ENCODE assay signal across 11 cellular contexts in the genomic region with DNA sequence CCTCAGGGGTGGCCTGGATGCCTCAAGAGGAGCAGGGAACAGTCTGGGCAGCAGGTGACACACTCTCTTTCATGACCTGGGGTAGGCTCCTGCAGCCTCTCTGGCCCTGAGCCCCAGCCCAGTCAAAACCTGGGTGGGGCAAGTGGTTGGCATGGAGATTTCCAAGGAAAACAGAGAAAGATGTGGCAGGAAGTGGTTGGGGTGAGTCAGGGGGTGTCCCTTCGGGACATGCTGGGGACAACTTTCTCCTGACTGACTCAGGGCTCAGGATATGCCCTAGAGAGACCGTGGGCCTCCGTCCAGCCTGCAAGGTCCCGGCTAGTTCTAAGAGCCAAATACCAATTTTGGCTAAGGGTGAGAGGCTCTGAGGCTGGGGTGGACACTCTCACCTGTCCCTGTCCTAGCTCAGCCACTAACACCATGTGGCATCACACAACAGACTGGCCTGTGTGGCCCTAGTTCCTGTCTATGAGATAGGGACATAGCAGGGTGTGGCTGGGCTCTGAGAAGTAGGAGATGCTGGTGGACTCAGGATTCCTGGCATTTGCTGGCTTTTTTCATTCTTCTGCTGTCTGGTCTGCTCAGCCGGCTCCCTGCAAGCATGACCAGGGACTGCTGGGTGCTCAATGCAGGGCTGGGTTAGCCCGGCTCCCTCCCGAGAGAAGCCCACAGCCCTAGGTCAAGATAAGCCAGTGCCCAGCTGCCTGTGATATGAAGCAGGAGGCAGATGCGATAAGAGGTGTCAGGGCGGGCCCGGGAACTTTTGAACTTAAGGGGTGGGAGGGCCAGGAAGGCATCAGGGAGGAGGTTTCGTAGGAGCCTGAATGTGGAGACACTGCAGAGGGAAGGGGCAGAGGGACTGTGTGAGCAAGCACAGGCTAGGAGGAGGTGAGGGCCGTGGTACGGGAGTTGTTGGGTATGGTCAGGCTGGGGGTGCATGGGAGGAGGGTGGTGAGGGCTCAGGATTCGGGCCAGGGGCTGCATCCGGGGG. TPM values are rescaled to one million over a fixed set of nuclear protein-coding genes. Genes with fewer than 3 reads are reported as not detected.
DNase-seq lines count a peak whose midpoint lies in the region; ATAC-seq, FAIRE-seq and TF ChIP-seq lines count a peak whose summit lies in the region.
"Had no signal": no experiment of that assay in that cellular context is flagged by ENCODE, and none has a peak within 500 bp of the region (broad histone marks: within the 10 kb centered on the region; RNA-seq: fewer than 3 reads in every experiment).

No MANE protein-coding gene starts in this region.

- POLR2A ChIA-PET in endothelial cell of umbilical vein (lab: Charles Lee) = no interaction called here
- POLR2A ChIA-PET in naive thymus-derived CD4-positive, alpha-beta T cell (lab: Charles Lee) = no interaction called here

- H2AFZ ChIP-seq in endothelial cell of umbilical vein (ENCODE audit: low read depth, low read length) = no peak overlapping the region

- no peaks in the 10 kb centered on the region for H3K36me3 ChIP-seq in BLaER1 treated with 17β-estradiol and CSF1 and Interleukin-3, amounts not matched to agents 10 nM and 100 nM
- no peaks in the 10 kb centered on the region for H3K36me3 ChIP-seq in endothelial cell of umbilical vein (ENCODE audit: control insufficient read depth in 2 of 2, extremely low read depth in 1 of 2, insufficient read depth in 2 of 2, low read length in 2 of 2)
- no peaks in the 10 kb centered on the region for H3K36me3 ChIP-seq in naive thymus-derived CD4-positive, alpha-beta T cell (ENCODE audit: control insufficient read depth in 2 of 3, insufficient read depth in 3 of 3, low read length in 3 of 3)
- H3K36me3 ChIP-seq: prostate gland had no signal

- peak; percentile 24 for FAIRE-seq in endothelial cell of umbilical vein (lab: Jason Lieb, UNC)

- no peak overlapping the region for H3K27ac Mint-ChIP-seq in naive thymus-derived CD4-positive, alpha-beta T cell
- H3K27ac Mint-ChIP-seq in immature natural killer cell = no peak overlapping the region

- H4K20me1 ChIP-seq in BLaER1 treated with 17β-estradiol and CSF1 and Interleukin-3, amounts not matched to agents 10 nM and 100 nM = peaks cover 0 to 23% (median 0%) of the 10 kb centered on the region in 11 experiments; a peak in 3 of 22 replicates
- no peaks in the 10 kb centered on the region for H4K20me1 ChIP-seq in endothelial cell of umbilical vein (replicated peaks; ENCODE audit: control insufficient read depth, extremely low read depth, insufficient read depth, low read length)

- dilution Hi-C loops in endothelial cell of umbilical vein (cut with MboI; ENCODE audit: extremely low pct_ligation_motif_present, low sequenced_read_pairs) = no loop called here

- peak; percentile 22 for DNase-seq in NCI-H460 (ENCODE audit: extremely low read depth, low read depth)
- no peak for DNase-seq in endothelial cell of umbilical vein (ENCODE audit: low read depth, low spot score)
- no peak for DNase-seq in naive thymus-derived CD4-positive, alpha-beta T cell
- no peak for DNase-seq in DMS153 (lab: John Stamatoyannopoulos, UW)
- no peak for DNase-seq in immature natural killer cell
- DNase-seq: cerebellar nuclear complex, SHP77 had no signal

- peaks cover 0 to 6% (median 0%) of the 10 kb centered on the region in 7 donors for H3K4me1 Mint-ChIP-seq in naive thymus-derived CD4-positive, alpha-beta T cell
- H3K4me1 Mint-ChIP-seq in immature natural killer cell = no peaks in the 10 kb centered on the region

- no peak for TF ChIP-seq CTCF in endothelial cell of umbilical vein (IDR thresholded peaks at IDR 0.05; ENCODE audit: extremely low read depth in 1 of 2, insufficient read depth in 1 of 2, low read depth in 1 of 2, low read length in 2 of 2)

- no peak for TF ChIP-seq POLR2A in endothelial cell of umbilical vein (IDR thresholded peaks at IDR 0.05; ENCODE audit: low read depth, low read length)

- no peak overlapping the region for H3K4me3 Mint-ChIP-seq in naive thymus-derived CD4-positive, alpha-beta T cell
- no peak overlapping the region for H3K4me3 Mint-ChIP-seq in immature natural killer cell

- peak overlapping the region; percentile 59 to 93 (median 85) for H3K4me2 ChIP-seq in BLaER1 treated with 17β-estradiol and CSF1 and Interleukin-3, amounts not matched to agents 10 nM and 100 nM
- H3K4me2 ChIP-seq in endothelial cell of umbilical vein (ENCODE audit: insufficient read depth, low read length) = no peak overlapping the region

- peak overlapping the region in 7 of 11 experiments; percentile 6 to 63 (median 33); a peak in 11 of 22 replicates for H3K27ac ChIP-seq in BLaER1 treated with 17β-estradiol and CSF1 and Interleukin-3, amounts not matched to agents 10 nM and 100 nM
- H3K27ac ChIP-seq in endothelial cell of umbilical vein (ENCODE audit: insufficient read depth, low read depth, low read length) = no peak overlapping the region
- H3K27ac ChIP-seq in naive thymus-derived CD4-positive, alpha-beta T cell (ENCODE audit: low read depth, low read length) = no peak overlapping the region
- H3K27ac ChIP-seq: prostate gland had no signal

- H3K36me3 Mint-ChIP-seq in naive thymus-derived CD4-positive, alpha-beta T cell = no peaks in the 10 kb centered on the region
- H3K36me3 Mint-ChIP-seq in immature natural killer cell = no peaks in the 10 kb centered on the region

- ATAC-seq in naive thymus-derived CD4-positive, alpha-beta T cell = peak; percentile 15
- ATAC-seq in GM21619 (IDR thresholded peaks at IDR 0.05; ENCODE audit: unreplicated experiment) (no peak), HG02852 (IDR thresholded peaks at IDR 0.05; ENCODE audit: unreplicated experiment) (no peak)

- no TSS peak for BruUV-seq in endothelial cell of umbilical vein (replicated peaks; lab: Mats Ljungman, UMichigan)

- peak overlapping the region in 6 of 11 experiments; percentile 1 to 40 (median 18); a peak in 7 of 22 replicates for H3K9ac ChIP-seq in BLaER1 treated with 17β-estradiol and CSF1 and Interleukin-3, amounts not matched to agents 10 nM and 100 nM
- H3K9ac ChIP-seq in endothelial cell of umbilical vein (replicated peaks; ENCODE audit: extremely low read depth, insufficient read depth, low read length) = no peak overlapping the region

- 0 out of 20 replicates have a peak overlapping the region, but pooled peaks of 1 of the 10 experiments have one; percentile 24 for H3K4me3 ChIP-seq in BLaER1 treated with 17β-estradiol and CSF1 and Interleukin-3, amounts not matched to agents 10 nM and 100 nM
- peak overlapping the region in 1 of 3 experiments; percentile 39 for H3K4me3 ChIP-seq in endothelial cell of umbilical vein (replicated peaks in 1 of 3; ENCODE audit: insufficient read depth in 1 of 3, low read depth in 1 of 3, low read length in 3 of 3)
- no peak overlapping the region for H3K4me3 ChIP-seq in naive thymus-derived CD4-positive, alpha-beta T cell (ENCODE audit: low read length)
- H3K4me3 ChIP-seq: prostate gland had no signal

- peaks cover 52 to 68% (median 65%) of the 10 kb centered on the region in 10 experiments for H3K4me1 ChIP-seq in BLaER1 treated with 17β-estradiol and CSF1 and Interleukin-3, amounts not matched to agents 10 nM and 100 nM
- H3K4me1 ChIP-seq in endothelial cell of umbilical vein (ENCODE audit: control insufficient read depth, extremely low read depth, insufficient read depth, low read length) = peaks cover 12% of the 10 kb centered on the region
- no peaks in the 10 kb centered on the region for H3K4me1 ChIP-seq in naive thymus-derived CD4-positive, alpha-beta T cell (ENCODE audit: control insufficient read depth in 2 of 2, insufficient read depth in 2 of 2, low read length in 2 of 2)
- H3K4me1 ChIP-seq: prostate gland had no signal

- no peaks in the 10 kb centered on the region for H3K9me1 ChIP-seq in endothelial cell of umbilical vein (replicated peaks; ENCODE audit: control insufficient read depth, extremely low read depth, insufficient read depth, low read length)

- H3K79me2 ChIP-seq in endothelial cell of umbilical vein (ENCODE audit: control insufficient read depth, insufficient read depth, low read length) = no peaks in the 10 kb centered on the region

- H3K9me3 Mint-ChIP-seq in naive thymus-derived CD4-positive, alpha-beta T cell = peaks cover 0 to 1% (median 0%) of the 10 kb centered on the region in 11 donors
- no peaks in the 10 kb centered on the region for H3K9me3 Mint-ChIP-seq in immature natural killer cell

- CTCF ChIA-PET in endothelial cell of umbilical vein (lab: Charles Lee) = interaction anchor here (1.1 to 1.7 kb wide), 2 partner anchors 113 to 208 kb away, joined by 4 read pairs; no protein-coding TSS in a partner anchor
- CTCF ChIA-PET in naive thymus-derived CD4-positive, alpha-beta T cell (lab: Charles Lee) = no interaction called here

- H3K27me3 ChIP-seq in BLaER1 treated with 17β-estradiol and CSF1 and Interleukin-3, amounts not matched to agents 10 nM and 100 nM = 0 out of 22 replicates have a peak, but pooled peaks cover 0 to 5% (median 0%) of the 10 kb centered on the region in 11 experiments
- no peaks in the 10 kb centered on the region for H3K27me3 ChIP-seq in endothelial cell of umbilical vein (ENCODE audit: control insufficient read depth in 2 of 2, insufficient read depth in 2 of 2, low read length in 2 of 2)
- H3K27me3 ChIP-seq in naive thymus-derived CD4-positive, alpha-beta T cell (ENCODE audit: control insufficient read depth in 2 of 2, insufficient read depth in 2 of 2, low read length in 2 of 2) = no peaks in the 10 kb centered on the region

- intact Hi-C loops in endothelial cell of umbilical vein (cut with micrococcal nuclease) = no loop called here
- intact Hi-C loops in naive thymus-derived CD4-positive, alpha-beta T cell (cut with micrococcal nuclease) = no loop called here

- peaks cover 0 to 3% (median 0%) of the 10 kb centered on the region in 5 donors for H3K27me3 Mint-ChIP-seq in naive thymus-derived CD4-positive, alpha-beta T cell
- peaks cover 0 to 3% (median 1%) of the 10 kb centered on the region in 3 donors for H3K27me3 Mint-ChIP-seq in immature natural killer cell (ENCODE audit: low read depth in 3 of 3)

- H3K9me3 ChIP-seq in BLaER1 treated with 17β-estradiol and CSF1 and Interleukin-3, amounts not matched to agents 10 nM and 100 nM (replicated peaks in 1 of 11) = no peaks in the 10 kb centered on the region
- no peaks in the 10 kb centered on the region for H3K9me3 ChIP-seq in endothelial cell of umbilical vein (replicated peaks; ENCODE audit: control insufficient read depth, insufficient read depth, low read length)
- H3K9me3 ChIP-seq in naive thymus-derived CD4-positive, alpha-beta T cell (ENCODE audit: control insufficient read depth in 2 of 3, low read length in 3 of 3) = no peaks in the 10 kb centered on the region
- H3K9me3 ChIP-seq: prostate gland had no signal

RNA-seq across cellular contexts. Expression of a gene that starts 3.3 kb away (rescaled TPM):
- 0.15 and 0.26 TPM in 2 replicates for total RNA-seq in NCI-H460 (2014; rRNA removed; shearing (Covaris generic))
- 0.11 and 1.2 TPM in 2 replicates for polyA plus RNA-seq in NCI-H460 (2014; cell fraction: nucleus; rRNA removed)
- total RNA-seq in endothelial cell of umbilical vein = 11.6 and 15.9 TPM in 2 replicates
- polyA plus RNA-seq in endothelial cell of umbilical vein = 10.5 and 11.7 TPM in 2 replicates
- polyA plus RNA-seq in endothelial cell of umbilical vein (2011; cell fraction: cytosol; rRNA removed) = 9.5 and 13.5 TPM in 2 replicates
- polyA plus RNA-seq in endothelial cell of umbilical vein (2011; cell fraction: nucleus; rRNA removed) = 4.8 and 8.2 TPM in 2 replicates
- 0.60 and 2.2 TPM in 2 replicates for polyA plus RNA-seq in endothelial cell of umbilical vein (2012)
- polyA minus RNA-seq in endothelial cell of umbilical vein = 10.5 and 12.4 TPM in 2 replicates
- polyA minus RNA-seq in endothelial cell of umbilical vein (2011; cell fraction: cytosol; rRNA and poly(A)+ RNA removed) = 0.31 TPM
- polyA minus RNA-seq in endothelial cell of umbilical vein (2011; cell fraction: nucleus; rRNA and poly(A)+ RNA removed) = 1.7 and 2.9 TPM in 2 replicates
- under 1 TPM in 3 of 5 experiments, not detected in 2; 0.12 to 0.37 (median 0.19) TPM for total RNA-seq in naive thymus-derived CD4-positive, alpha-beta T cell
- polyA plus RNA-seq in naive thymus-derived CD4-positive, alpha-beta T cell = under 1 TPM in 1 of 2 donors, not detected in 1; 0.13 TPM
- polyA plus RNA-seq in immature natural killer cell = under 1 TPM in 1 of 3 donors, not detected in 2; 0.08 TPM

RNA-seq across cellular contexts. Expression of a gene that starts 48.8 kb away (rescaled TPM):
- total RNA-seq in NCI-H460 (2014; rRNA removed; shearing (Covaris generic)) = not detected in 2 replicates
- not detected in 2 replicates for polyA plus RNA-seq in NCI-H460 (2014; cell fraction: nucleus; rRNA removed)
- not detected in 2 replicates for total RNA-seq in endothelial cell of umbilical vein
- polyA plus RNA-seq in endothelial cell of umbilical vein (not detected in 2 replicates), immature natural killer cell (not detected)
- polyA plus RNA-seq in endothelial cell of umbilical vein (2011; cell fraction: cytosol; rRNA removed) = not detected in 2 replicates
- polyA plus RNA-seq in endothelial cell of umbilical vein (2011; cell fraction: nucleus; rRNA removed) = not detected in 2 replicates
- polyA plus RNA-seq in endothelial cell of umbilical vein (2012) = not detected in 2 replicates
- polyA minus RNA-seq in endothelial cell of umbilical vein = not detected in 2 replicates
- not detected for polyA minus RNA-seq in endothelial cell of umbilical vein (2011; cell fraction: cytosol; rRNA and poly(A)+ RNA removed)
- not detected in 2 replicates for polyA minus RNA-seq in endothelial cell of umbilical vein (2011; cell fraction: nucleus; rRNA and poly(A)+ RNA removed)
- not detected for total RNA-seq in naive thymus-derived CD4-positive, alpha-beta T cell
- polyA plus RNA-seq in naive thymus-derived CD4-positive, alpha-beta T cell = not detected

Comparison
In these comparisons a context has a peak if more than half of its experiments do, and no peak if none do; other contexts are left out.
1. H3K27ac ChIP-seq: peak in BLaER1 treated with 17β-estradiol and CSF1 and Interleukin-3, amounts not matched to agents 10 nM and 100 nM (7 of 11); none in endothelial cell of umbilical vein (single experiment) and naive thymus-derived CD4-positive, alpha-beta T cell (single experiment).